In genomic region chr6:111727798-111728197, GRCh38 we compare ENCODE assay signal across 8 cellular contexts.
DNase-seq lines count a peak whose midpoint lies in the region; ATAC-seq and TF ChIP-seq lines count a peak whose summit lies in the region.

No MANE protein-coding gene starts in this region.

- no peak overlapping the region for H3K23ac ChIP-seq in H9 (ENCODE audit: insufficient read length, low read depth, low read length)
- no peak overlapping the region for H3K23ac ChIP-seq in mesendoderm (ENCODE audit: low read length)

- H3K9ac ChIP-seq in H9 (ENCODE audit: extremely low read depth, insufficient read length, low read length) (no peak overlapping the region), mesendoderm (ENCODE audit: low read length) (no peak overlapping the region)

- H2AK5ac ChIP-seq in H9 (ENCODE audit: insufficient read length, low read length) (no peak overlapping the region), mesendoderm (ENCODE audit: low read length) (no peak overlapping the region)

- peaks cover under 1% of the 10 kb centered on the region for H3K9me3 Mint-ChIP-seq in CD8-positive, alpha-beta T cell
- peaks cover 10 to 12% of the 10 kb centered on the region in 2 experiments for H3K9me3 Mint-ChIP-seq in H9

- H3K4me3 Mint-ChIP-seq in CD8-positive, alpha-beta T cell, result no peak overlapping the region
- H3K4me3 Mint-ChIP-seq in H9, result no peak overlapping the region

- DNase-seq in CD8-positive, alpha-beta T cell, result no peak
- DNase-seq in H9 (no peak), astrocyte of the cerebellum (ENCODE audit: low read depth) (peak; percentile 94), mesendoderm (peak; percentile 49), NCI-H1092 treated with DMSO at 0.1 percent for 48 hours (lab: John Stamatoyannopoulos, UW) (no peak), lower lobe of right lung (no peak), dedifferentiated amniotic fluid mesenchymal stem cell (ENCODE audit: extremely low spot score) (no peak)

- H3T11ph ChIP-seq in H9 (ENCODE audit: low read length), result no peak overlapping the region

- no peak overlapping the region for H3K27ac Mint-ChIP-seq in CD8-positive, alpha-beta T cell
- no peak overlapping the region for H3K27ac Mint-ChIP-seq in H9

- H3K36me3 Mint-ChIP-seq in CD8-positive, alpha-beta T cell, result peaks cover 64% of the 10 kb centered on the region
- H3K36me3 Mint-ChIP-seq in H9 (ENCODE audit: insufficient read depth in 1 of 3, low read depth in 3 of 3), result peaks cover 12 to 13% (median 13%) of the 10 kb centered on the region in 3 experiments

- H3K27me3 ChIP-seq in CD8-positive, alpha-beta T cell (ENCODE audit: insufficient read depth, low read length), result no peaks in the 10 kb centered on the region
- H3K27me3 ChIP-seq in H9 (ENCODE audit: insufficient read depth, low read length) (no peaks in the 10 kb centered on the region), mesendoderm (ENCODE audit: insufficient read depth, low read length, poor library complexity) (no peaks in the 10 kb centered on the region), lower lobe of right lung (ENCODE audit: low read depth) (no peaks in the 10 kb centered on the region)

- peaks cover 7% of the 10 kb centered on the region for H3K36me3 ChIP-seq in CD8-positive, alpha-beta T cell (ENCODE audit: insufficient read depth, low read length)
- H3K36me3 ChIP-seq in mesendoderm (ENCODE audit: control insufficient read depth, insufficient read depth, low read length) (no peaks in the 10 kb centered on the region), lower lobe of right lung (no peaks in the 10 kb centered on the region)

- H3K4me3 ChIP-seq in CD8-positive, alpha-beta T cell (ENCODE audit: low read depth, low read length), result no peak overlapping the region
- H3K4me3 ChIP-seq in astrocyte of the cerebellum (ENCODE audit: low read depth, low read length), result no peak overlapping the region
- no peak overlapping the region for H3K4me3 ChIP-seq in mesendoderm (ENCODE audit: low read length)
- no peak overlapping the region for H3K4me3 ChIP-seq in lower lobe of right lung

- no peaks in the 10 kb centered on the region for H3K27me3 Mint-ChIP-seq in CD8-positive, alpha-beta T cell (ENCODE audit: low read depth)
- no peaks in the 10 kb centered on the region for H3K27me3 Mint-ChIP-seq in H9 (ENCODE audit: low read depth)

- no peak overlapping the region for H2BK20ac ChIP-seq in H9 (ENCODE audit: low read depth, low read length, poor library complexity, severe bottlenecking)

- no peak overlapping the region for H3K14ac ChIP-seq in H9 (ENCODE audit: insufficient read depth, low read length)

- peaks cover 51% of the 10 kb centered on the region for H3K4me1 ChIP-seq in CD8-positive, alpha-beta T cell (ENCODE audit: insufficient read depth, low read length)
- H3K4me1 ChIP-seq in H9 (ENCODE audit: insufficient read depth, low read length) (peaks cover 5% of the 10 kb centered on the region; the same call in 1 of the 2 replicates), mesendoderm (ENCODE audit: control insufficient read depth, low read depth, low read length) (peaks cover 11% of the 10 kb centered on the region), lower lobe of right lung (peaks cover 37% of the 10 kb centered on the region)

- WGBS in H9 (ENCODE audit: extremely low coverage, insufficient read length, low lambda C conversion rate), result no CpG with 5 or more reads among the region's 3 CpGs
- no CpG with 5 or more reads among the region's 3 CpGs for WGBS in mesendoderm (ENCODE audit: extremely low coverage, insufficient coverage, low lambda C conversion rate)

- H3K4ac ChIP-seq in H9 (ENCODE audit: low read depth, low read length), result no peak overlapping the region
- no peak overlapping the region for H3K4ac ChIP-seq in mesendoderm (ENCODE audit: low read depth, low read length)

- peaks cover 8% of the 10 kb centered on the region for H3K79me1 ChIP-seq in H9 (ENCODE audit: insufficient read depth, low read depth, low read length, poor library complexity, severe bottlenecking)
- peaks cover 6% of the 10 kb centered on the region for H3K79me1 ChIP-seq in mesendoderm (ENCODE audit: low read length)

- TF ChIP-seq CTCF in CD8-positive, alpha-beta T cell (IDR thresholded peaks at IDR 0.05), result peak; percentile 27
- peak; percentile 56 for TF ChIP-seq CTCF in H9 (conservative IDR thresholded peaks at IDR 0.05)
- peak; percentile 67 for TF ChIP-seq CTCF in astrocyte of the cerebellum (IDR thresholded peaks at IDR 0.05; ENCODE audit: low read depth, low read length, missing control alignments)
- TF ChIP-seq CTCF in lower lobe of right lung (IDR thresholded peaks at IDR 0.05), result no peak

- no peaks in the 10 kb centered on the region for H3K79me2 ChIP-seq in H9 (ENCODE audit: insufficient read depth, low read length)
- H3K79me2 ChIP-seq in mesendoderm (ENCODE audit: control insufficient read depth, insufficient read depth, low read length), result no peaks in the 10 kb centered on the region

- H2BK120ac ChIP-seq in H9 (ENCODE audit: low read depth, low read length, poor library complexity, severe bottlenecking) (no peak overlapping the region), mesendoderm (ENCODE audit: low read depth, low read length) (no peak overlapping the region)

- intact Hi-C loops in CD8-positive, alpha-beta T cell (cut with DNase I, micrococcal nuclease), result loop anchor here (2.0 to 5.0 kb wide), 2 partner anchors 15 to 65 kb away; no protein-coding TSS in a partner anchor
- intact Hi-C loops in lower lobe of right lung (cut with DNase I), result no loop called here

- H4K5ac ChIP-seq in H9 (ENCODE audit: insufficient read length, low read depth, low read length) (no peak overlapping the region), mesendoderm (ENCODE audit: low read length) (no peak overlapping the region)

- no peak for ATAC-seq in CD8-positive, alpha-beta T cell
- no peak for ATAC-seq in HG03520 (IDR thresholded peaks at IDR 0.05; ENCODE audit: unreplicated experiment)
- no peak for ATAC-seq in lower lobe of right lung

- no peak overlapping the region for H4K8ac ChIP-seq in H9 (replicated peaks; ENCODE audit: insufficient read length, low read depth, low read length)
- H4K8ac ChIP-seq in mesendoderm (ENCODE audit: low read depth, low read length), result no peak overlapping the region

- CTCF ChIA-PET in CD8-positive, alpha-beta T cell (lab: Charles Lee), result interaction anchor here (0.9 to 1.1 kb wide), 5 partner anchors 13 to 269 kb away, joined by 3 read pairs; no protein-coding TSS in a partner anchor

- H3K4me1 Mint-ChIP-seq in CD8-positive, alpha-beta T cell (ENCODE audit: low read depth), result peaks cover 90% of the 10 kb centered on the region
- H3K4me1 Mint-ChIP-seq in H9, result peaks cover 20 to 28% of the 10 kb centered on the region in 2 experiments

- H2BK5ac ChIP-seq in H9 (ENCODE audit: insufficient read length, low read length), result no peak overlapping the region
- H2BK5ac ChIP-seq in mesendoderm (ENCODE audit: low read length), result no peak overlapping the region

- no peaks in the 10 kb centered on the region for H3K23me2 ChIP-seq in H9 (ENCODE audit: insufficient read length, low read depth, low read length, poor library complexity, severe bottlenecking)

- in situ Hi-C loops in astrocyte of the cerebellum (cut with HindIII; ENCODE audit: low sequenced_read_pairs), result no loop called here

- H3K56ac ChIP-seq in H9 (ENCODE audit: insufficient read length, low read depth, low read length) (no peak overlapping the region), mesendoderm (ENCODE audit: low read length) (no peak overlapping the region)

- H2BK15ac ChIP-seq in H9 (ENCODE audit: low read depth, low read length) (no peak overlapping the region), mesendoderm (replicated peaks; ENCODE audit: low read depth) (no peak overlapping the region)

- H3K18ac ChIP-seq in H9 (ENCODE audit: insufficient read length, low read depth, low read length), result no peak overlapping the region
- H3K18ac ChIP-seq in mesendoderm (ENCODE audit: low read length), result no peak overlapping the region

- H4K20me1 ChIP-seq in H9 (ENCODE audit: control insufficient read depth, insufficient read depth, insufficient read length), result no peaks in the 10 kb centered on the region

- no peak overlapping the region for H2BK12ac ChIP-seq in H9 (ENCODE audit: insufficient read length, low read depth, low read length)

- no peak overlapping the region for H2AFZ ChIP-seq in H9 (ENCODE audit: low read length)

- peaks cover 6% of the 10 kb centered on the region for H3K9me3 ChIP-seq in CD8-positive, alpha-beta T cell (ENCODE audit: low read length)
- H3K9me3 ChIP-seq in H9 (ENCODE audit: control insufficient read depth, low read depth, low read length), result peaks cover 6% of the 10 kb centered on the region
- H3K9me3 ChIP-seq in lower lobe of right lung, result no peaks in the 10 kb centered on the region

- H3K27ac ChIP-seq in CD8-positive, alpha-beta T cell (ENCODE audit: low read depth, low read length), result no peak overlapping the region
- H3K27ac ChIP-seq in H9 (ENCODE audit: insufficient read length, low read depth, low read length), result no peak overlapping the region
- H3K27ac ChIP-seq in mesendoderm (ENCODE audit: low read depth, low read length), result no peak overlapping the region
- H3K27ac ChIP-seq in lower lobe of right lung, result no peak overlapping the region

- POLR2A ChIA-PET in CD8-positive, alpha-beta T cell (lab: Charles Lee), result no interaction called here

- H4K91ac ChIP-seq in H9 (ENCODE audit: insufficient read length, low read depth, low read length), result no peak overlapping the region

- H3K4me2 ChIP-seq in H9 (ENCODE audit: insufficient read depth, insufficient read length, low read length) (no peak overlapping the region), mesendoderm (ENCODE audit: low read length) (no peak overlapping the region)

Comparison
In these comparisons a context has a peak if more than half of its experiments do, and no peak if none do; other contexts are left out.
1. DNase-seq: peak in astrocyte of the cerebellum (single experiment) and mesendoderm (single experiment); none in CD8-positive, alpha-beta T cell (0 of 7), H9 (single experiment), NCI-H1092 treated with DMSO at 0.1 percent for 48 hours (single experiment), lower lobe of right lung (single experiment) and dedifferentiated amniotic fluid mesenchymal stem cell (single experiment).